ENCODE assay signal across 9 cellular contexts in the genomic region with DNA sequence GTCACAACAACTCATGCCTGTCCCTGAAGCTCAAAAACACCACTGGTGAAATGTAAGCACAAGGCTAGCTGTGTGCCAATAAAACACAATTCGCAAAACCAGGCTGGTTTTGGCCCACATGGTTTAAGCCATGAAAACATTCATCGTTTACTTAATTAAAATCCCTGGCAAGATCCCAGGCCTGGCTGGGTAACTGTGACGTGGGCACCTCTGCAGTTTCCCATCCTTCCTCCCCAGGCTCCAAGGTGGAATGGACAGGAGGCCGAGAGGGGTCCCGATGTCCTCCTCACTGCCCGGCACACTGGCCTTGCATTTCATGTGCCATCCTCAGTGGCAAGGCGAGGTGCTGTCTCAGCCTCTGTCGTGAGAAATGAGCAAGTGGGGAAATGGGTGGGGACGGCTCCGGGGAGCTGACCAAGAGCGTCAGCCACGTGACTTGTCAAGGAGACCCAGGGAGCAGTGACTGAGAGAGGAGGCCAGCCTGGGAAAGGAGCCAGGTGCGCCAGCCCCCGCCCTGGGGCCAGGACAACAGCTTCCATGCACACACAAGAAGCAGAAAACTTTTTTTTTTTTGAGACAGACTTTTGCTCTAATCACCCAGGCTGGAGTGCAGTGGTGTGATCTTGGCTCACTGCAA.
DNase-seq lines count a peak whose midpoint lies in the region; ATAC-seq, FAIRE-seq and TF ChIP-seq lines count a peak whose summit lies in the region.
"Had no signal": no experiment of that assay in that cellular context is flagged by ENCODE, and none has a peak within 500 bp of the region (broad histone marks: within the 10 kb centered on the region; RNA-seq: fewer than 3 reads in every experiment).

No MANE protein-coding gene starts in this region.

- no peak overlapping the region for H2AFZ ChIP-seq in H9 (ENCODE audit: low read length)

- peak overlapping the region; percentile 25 for H3K18ac ChIP-seq in H9 (ENCODE audit: insufficient read length, low read depth, low read length)

- in situ Hi-C loops in GM13976 (cut with MboI; ENCODE audit: low sequenced_read_pairs, unreplicated experiment) = no loop called here

- H3K56ac ChIP-seq in H9 (ENCODE audit: insufficient read length, low read depth, low read length) = no peak overlapping the region

- H3K27me3 ChIP-seq in H9 (ENCODE audit: insufficient read depth, low read length) (no peaks in the 10 kb centered on the region), tibial artery (no peaks in the 10 kb centered on the region)

- peaks cover 0 to 3% of the 10 kb centered on the region in 2 experiments; a peak in 2 of 5 replicates for H3K9me3 Mint-ChIP-seq in H9

- H3K4me1 Mint-ChIP-seq in H9 = peaks cover 32 to 40% of the 10 kb centered on the region in 2 experiments

- no peak overlapping the region for H2AK5ac ChIP-seq in H9 (ENCODE audit: insufficient read length, low read length)

- no peak overlapping the region for H4K91ac ChIP-seq in H9 (ENCODE audit: insufficient read length, low read depth, low read length)

- H2BK15ac ChIP-seq in H9 (ENCODE audit: low read depth, low read length) = no peak overlapping the region

- H4K20me1 ChIP-seq in H9 (ENCODE audit: control insufficient read depth, insufficient read depth, insufficient read length) = no peaks in the 10 kb centered on the region

- H4K8ac ChIP-seq in H9 (replicated peaks; ENCODE audit: insufficient read length, low read depth, low read length) = no peak overlapping the region

- H3K4me3 ChIP-seq in kidney (ENCODE audit: low read length in 2 of 2) (peak overlapping the region in 1 of 2 donors; percentile 38), tibial artery (peak overlapping the region in 1 of 2 donors; percentile 15)

- H3K79me2 ChIP-seq in H9 (ENCODE audit: insufficient read depth, low read length) = no peaks in the 10 kb centered on the region

- H2BK12ac ChIP-seq in H9 (ENCODE audit: insufficient read length, low read depth, low read length) = no peak overlapping the region

- TF ChIP-seq CTCF in H9 (conservative IDR thresholded peaks at IDR 0.05) (no peak), kidney (IDR thresholded peaks at IDR 0.05; ENCODE audit: borderline replicate concordance, extremely low read depth, insufficient read depth) (no peak), tibial artery (IDR thresholded peaks at IDR 0.05) (no peak), GM13976 (IDR thresholded peaks at IDR 0.05; ENCODE audit: borderline replicate concordance, control extremely low read depth, extremely low read depth, insufficient read depth, missing control alignments) (no peak)

- peaks cover 53% of the 10 kb centered on the region for H3K27me3 Mint-ChIP-seq in H9 (ENCODE audit: low read depth)

- H2BK20ac ChIP-seq in H9 (ENCODE audit: low read depth, low read length, poor library complexity, severe bottlenecking) = no peak overlapping the region

- H3K79me1 ChIP-seq in H9 (ENCODE audit: insufficient read depth, low read depth, low read length, poor library complexity, severe bottlenecking) = no peaks in the 10 kb centered on the region

- H3K4me1 ChIP-seq in H9 (ENCODE audit: insufficient read depth, low read length) = peaks cover 2% of the 10 kb centered on the region; the same call in 1 of the 2 replicates
- peaks cover 5 to 8% of the 10 kb centered on the region in 2 donors for H3K4me1 ChIP-seq in kidney (ENCODE audit: control insufficient read depth in 1 of 2, insufficient read depth in 1 of 2, low read depth in 1 of 2, low read length in 2 of 2)
- peaks cover 0 to 51% (median 40%) of the 10 kb centered on the region in 4 donors for H3K4me1 ChIP-seq in tibial artery

- no peak overlapping the region for H3T11ph ChIP-seq in H9 (ENCODE audit: low read length)

- no peak for FAIRE-seq in kidney (lab: Jason Lieb, UNC)

- no CpG with 5 or more reads among the region's 14 CpGs for WGBS in H9 (ENCODE audit: extremely low coverage, insufficient read length, low lambda C conversion rate)

- no peak overlapping the region for H3K14ac ChIP-seq in H9 (ENCODE audit: insufficient read depth, low read length)

- no peak overlapping the region for H4K5ac ChIP-seq in H9 (ENCODE audit: insufficient read length, low read depth, low read length)

- H3K4me2 ChIP-seq in H9 (ENCODE audit: insufficient read depth, insufficient read length, low read length) = no peak overlapping the region

- H3K27ac ChIP-seq in H9 (ENCODE audit: insufficient read length, low read depth, low read length) (no peak overlapping the region), kidney (ENCODE audit: low read depth in 2 of 2, low read length in 2 of 2) (peak overlapping the region; percentile 78 to 87), tibial artery (peak overlapping the region; percentile 68 to 78)

- DNase-seq in H9 (no peak), anterior cingulate cortex (lab: John Stamatoyannopoulos, UW) (peak in 47 of 58 donors; percentile 10 to 80 (median 45)), kidney (peak; percentile 94), tibial artery (peak; percentile 90 to 92), NCI-H524 (lab: John Stamatoyannopoulos, UW) (no peak), GM13976 (ENCODE audit: low spot score) (no peak)
- DNase-seq: activated CD4-positive, alpha-beta T cell treated with anti-CD3 and anti-CD28 coated beads, Interleukin-2, amount 50 U/mL, for 4 hours; naive B cell had no signal

- H3K27ac Mint-ChIP-seq in H9 = no peak overlapping the region
- H3K27ac Mint-ChIP-seq: naive B cell had no signal

- no peak overlapping the region for H2BK120ac ChIP-seq in H9 (ENCODE audit: low read depth, low read length, poor library complexity, severe bottlenecking)

- H3K4ac ChIP-seq in H9 (ENCODE audit: low read depth, low read length) = no peak overlapping the region

- H3K23ac ChIP-seq in H9 (ENCODE audit: insufficient read length, low read depth, low read length) = no peak overlapping the region

- H3K9ac ChIP-seq in H9 (ENCODE audit: extremely low read depth, insufficient read length, low read length) (no peak overlapping the region), kidney (ENCODE audit: low read length in 2 of 2) (peak overlapping the region in 1 of 2 donors; percentile 3)

- no peak overlapping the region for H3K4me3 Mint-ChIP-seq in H9
- H3K4me3 Mint-ChIP-seq: naive B cell had no signal

- ATAC-seq in HG02588 (IDR thresholded peaks at IDR 0.05; ENCODE audit: unreplicated experiment) = no peak

- intact Hi-C loops in kidney (cut with DNase I) (no loop called here), tibial artery (cut with DNase I; ENCODE audit: low total_unique reads) (no loop called here)

- no peaks in the 10 kb centered on the region for H3K9me3 ChIP-seq in H9 (ENCODE audit: control insufficient read depth, low read depth, low read length)
- no peaks in the 10 kb centered on the region for H3K9me3 ChIP-seq in kidney (ENCODE audit: control insufficient read depth in 1 of 2, low read length in 2 of 2)
- H3K9me3 ChIP-seq in tibial artery = no peaks in the 10 kb centered on the region

- H2BK5ac ChIP-seq in H9 (ENCODE audit: insufficient read length, low read length) = no peak overlapping the region

- H3K36me3 ChIP-seq in kidney (ENCODE audit: control insufficient read depth in 1 of 2, insufficient read depth in 2 of 2, low read length in 2 of 2) (no peaks in the 10 kb centered on the region), tibial artery (no peaks in the 10 kb centered on the region)

- H3K36me3 Mint-ChIP-seq in H9 (ENCODE audit: insufficient read depth in 1 of 3, low read depth in 3 of 3) = no peaks in the 10 kb centered on the region; a peak in 2 of 7 replicates

- H3K23me2 ChIP-seq in H9 (ENCODE audit: insufficient read length, low read depth, low read length, poor library complexity, severe bottlenecking) = no peaks in the 10 kb centered on the region

Comparison
In these comparisons a context has a peak if more than half of its experiments do, and no peak if none do; other contexts are left out.
1. DNase-seq: peak in anterior cingulate cortex (47 of 58), kidney (single experiment) and tibial artery (2 of 2); none in H9 (single experiment), NCI-H524 (0 of 2) and GM13976 (single experiment).